Comparison of ENCODE assay signal across 26 cellular contexts in genomic region chr21:15654171-15654570, GRCh38.
DNase-seq lines count a peak whose midpoint lies in the region; ATAC-seq and TF ChIP-seq lines count a peak whose summit lies in the region.
"Had no signal": no experiment of that assay in that cellular context is flagged by ENCODE, and none has a peak within 500 bp of the region (broad histone marks: within the 10 kb centered on the region; RNA-seq: fewer than 3 reads in every experiment).

No MANE protein-coding gene starts in this region.

- H3K23me2 ChIP-seq in H9 (ENCODE audit: insufficient read length, low read depth, low read length, poor library complexity, severe bottlenecking): no peaks in the 10 kb centered on the region

- H3K79me2 ChIP-seq in SK-N-SH (ENCODE audit: insufficient read depth): no peaks in the 10 kb centered on the region
- H3K79me2 ChIP-seq in H9 (ENCODE audit: insufficient read depth, low read length): no peaks in the 10 kb centered on the region
- no peaks in the 10 kb centered on the region for H3K79me2 ChIP-seq in mesendoderm (ENCODE audit: control insufficient read depth, insufficient read depth, low read length)

- H4K8ac ChIP-seq in H9 (replicated peaks; ENCODE audit: insufficient read length, low read depth, low read length) (peak overlapping the region; percentile 60), mesendoderm (ENCODE audit: low read depth, low read length) (no peak overlapping the region)

- H3K4me1 Mint-ChIP-seq in H9: no peaks in the 10 kb centered on the region
- H3K4me1 Mint-ChIP-seq: B cell; CD14-positive monocyte; CD4-positive, alpha-beta memory T cell; CD4-positive, CD25-positive, alpha-beta regulatory T cell; CD8-positive, alpha-beta memory T cell had no signal

- no peak overlapping the region for H3K4me2 ChIP-seq in SK-N-SH
- H3K4me2 ChIP-seq in H9 (ENCODE audit: insufficient read depth, insufficient read length, low read length): no peak overlapping the region
- H3K4me2 ChIP-seq in mesendoderm (ENCODE audit: low read length): no peak overlapping the region
- H3K4me2 ChIP-seq: A549, BLaER1 had no signal

- H3K4ac ChIP-seq in H9 (ENCODE audit: low read depth, low read length) (no peak overlapping the region), mesendoderm (ENCODE audit: low read depth, low read length) (no peak overlapping the region)

- H3K9me3 ChIP-seq in SK-N-SH (no peaks in the 10 kb centered on the region), H9 (ENCODE audit: control insufficient read depth, low read depth, low read length) (no peaks in the 10 kb centered on the region), left lung (no peaks in the 10 kb centered on the region)
- H3K9me3 ChIP-seq: A549, BLaER1 had no signal

- no peak overlapping the region for H2BK12ac ChIP-seq in H9 (ENCODE audit: insufficient read length, low read depth, low read length)

- POLR2A ChIA-PET in SK-N-SH (lab: Yijun Ruan, JAX): no interaction called here

- H3K23ac ChIP-seq in H9 (ENCODE audit: insufficient read length, low read depth, low read length): no peak overlapping the region
- H3K23ac ChIP-seq in mesendoderm (ENCODE audit: low read length): peak overlapping the region; percentile 37

- H3K14ac ChIP-seq in H9 (ENCODE audit: insufficient read depth, low read length): no peak overlapping the region

- no peak overlapping the region for H3K4me3 Mint-ChIP-seq in H9
- H3K4me3 Mint-ChIP-seq: B cell; CD14-positive monocyte; CD4-positive, alpha-beta memory T cell; CD4-positive, CD25-positive, alpha-beta regulatory T cell; CD8-positive, alpha-beta memory T cell had no signal

- H3K4me1 ChIP-seq in SK-N-SH (ENCODE audit: control insufficient read depth in 1 of 2, insufficient read depth in 2 of 2, low read depth in 1 of 2, low read length in 1 of 2) (peaks cover 0 to 10% of the 10 kb centered on the region in 2 experiments; a peak in 2 of 4 replicates), H9 (ENCODE audit: insufficient read depth, low read length) (no peaks in the 10 kb centered on the region), mesendoderm (ENCODE audit: control insufficient read depth, low read depth, low read length) (no peaks in the 10 kb centered on the region), left lung (no peaks in the 10 kb centered on the region)
- H3K4me1 ChIP-seq: BLaER1 had no signal

- WGBS in SK-N-SH (ENCODE audit: low lambda C conversion rate): 20% methylated on average over 6 of the region's 6 CpGs
- no CpG with 5 or more reads among the region's 6 CpGs for WGBS in H9 (ENCODE audit: extremely low coverage, insufficient read length, low lambda C conversion rate)
- WGBS in mesendoderm (ENCODE audit: extremely low coverage, insufficient coverage, low lambda C conversion rate): no CpG with 5 or more reads among the region's 6 CpGs

- H3K36me3 ChIP-seq in SK-N-SH (replicated peaks in 1 of 2; ENCODE audit: control insufficient read depth in 1 of 2, insufficient read depth in 2 of 2, low read length in 1 of 2) (no peaks in the 10 kb centered on the region), mesendoderm (ENCODE audit: control insufficient read depth, insufficient read depth, low read length) (no peaks in the 10 kb centered on the region), left lung (no peaks in the 10 kb centered on the region)
- H3K36me3 ChIP-seq: BLaER1 had no signal

- ATAC-seq in SK-N-SH treated with all-trans-retinoic acid at 6 μM for 48 hours: no peak; the same call in 2 of the 3 replicates
- no peak for ATAC-seq in left lung
- ATAC-seq in GM19023 (IDR thresholded peaks at IDR 0.05; ENCODE audit: unreplicated experiment): no peak
- ATAC-seq in GM21526 (IDR thresholded peaks at IDR 0.05; ENCODE audit: low FRiP score, unreplicated experiment): no peak
- ATAC-seq: A549, GM12878 had no signal

- no peak overlapping the region for H4K5ac ChIP-seq in H9 (ENCODE audit: insufficient read length, low read depth, low read length)
- no peak overlapping the region for H4K5ac ChIP-seq in mesendoderm (ENCODE audit: low read length)

- no peak overlapping the region for H2AFZ ChIP-seq in SK-N-SH (ENCODE audit: low read depth)
- H2AFZ ChIP-seq in H9 (ENCODE audit: low read length): no peak overlapping the region

- no peak overlapping the region for H2BK120ac ChIP-seq in H9 (ENCODE audit: low read depth, low read length, poor library complexity, severe bottlenecking)
- H2BK120ac ChIP-seq in mesendoderm (ENCODE audit: low read depth, low read length): no peak overlapping the region

- no peak for TF ChIP-seq RAD21 in SK-N-SH (IDR thresholded peaks at IDR 0.05; ENCODE audit: low read length)

- H3K4me3 ChIP-seq in SK-N-SH (ENCODE audit: low read depth in 2 of 2, low read length in 1 of 2): no peak overlapping the region
- H3K4me3 ChIP-seq in mesendoderm (ENCODE audit: low read length): no peak overlapping the region
- no peak overlapping the region for H3K4me3 ChIP-seq in left lung
- H3K4me3 ChIP-seq: A549, BLaER1, GM12878 had no signal

- H3K27ac ChIP-seq in SK-N-SH (ENCODE audit: low read depth in 2 of 2, low read length in 1 of 2): peak overlapping the region in 1 of 2 experiments; percentile 62; a peak in 2 of 4 replicates
- no peak overlapping the region for H3K27ac ChIP-seq in H9 (ENCODE audit: insufficient read length, low read depth, low read length)
- H3K27ac ChIP-seq in mesendoderm (ENCODE audit: low read depth, low read length): no peak overlapping the region
- H3K27ac ChIP-seq in left lung: no peak overlapping the region
- H3K27ac ChIP-seq: 22Rv1, A549, BLaER1 had no signal

- no peak overlapping the region for H2BK20ac ChIP-seq in H9 (ENCODE audit: low read depth, low read length, poor library complexity, severe bottlenecking)

- H2BK15ac ChIP-seq in H9 (ENCODE audit: low read depth, low read length) (no peak overlapping the region), mesendoderm (replicated peaks; ENCODE audit: low read depth) (no peak overlapping the region)

- H2BK5ac ChIP-seq in H9 (ENCODE audit: insufficient read length, low read length) (no peak overlapping the region), mesendoderm (ENCODE audit: low read length) (no peak overlapping the region)

- CTCF ChIA-PET in SK-N-SH (lab: Yijun Ruan, JAX): no interaction called here

- peaks cover 0 to 2% of the 10 kb centered on the region in 2 experiments; a peak in 1 of 5 replicates for H3K9me3 Mint-ChIP-seq in H9
- H3K9me3 Mint-ChIP-seq: CD4-positive, alpha-beta memory T cell; CD8-positive, alpha-beta memory T cell had no signal

- no peak overlapping the region for H3T11ph ChIP-seq in H9 (ENCODE audit: low read length)

- H3K79me1 ChIP-seq in H9 (ENCODE audit: insufficient read depth, low read depth, low read length, poor library complexity, severe bottlenecking): no peaks in the 10 kb centered on the region
- no peaks in the 10 kb centered on the region for H3K79me1 ChIP-seq in mesendoderm (ENCODE audit: low read length)

- no peak for TF ChIP-seq CTCF in SK-N-SH (IDR thresholded peaks at IDR 0.05)
- TF ChIP-seq CTCF in H9 (conservative IDR thresholded peaks at IDR 0.05): no peak
- no peak for TF ChIP-seq CTCF in left lung (IDR thresholded peaks at IDR 0.05)

- H3K36me3 Mint-ChIP-seq in H9 (ENCODE audit: insufficient read depth in 1 of 3, low read depth in 3 of 3): peaks cover 0 to 2% (median 0%) of the 10 kb centered on the region in 3 experiments; a peak in 1 of 7 replicates
- H3K36me3 Mint-ChIP-seq: CD14-positive monocyte; CD4-positive, alpha-beta memory T cell; CD4-positive, CD25-positive, alpha-beta regulatory T cell had no signal

- TF ChIP-seq EP300 in SK-N-SH (IDR thresholded peaks at IDR 0.05; ENCODE audit: borderline replicate concordance in 1 of 2, low read depth in 1 of 2, low read length in 1 of 2): no peak; a peak in 1 of 4 replicates

- H4K91ac ChIP-seq in H9 (ENCODE audit: insufficient read length, low read depth, low read length): no peak overlapping the region

- H3K56ac ChIP-seq in H9 (ENCODE audit: insufficient read length, low read depth, low read length) (no peak overlapping the region), mesendoderm (ENCODE audit: low read length) (no peak overlapping the region)

- H2AK5ac ChIP-seq in H9 (ENCODE audit: insufficient read length, low read length) (no peak overlapping the region), mesendoderm (ENCODE audit: low read length) (no peak overlapping the region)

- H3K18ac ChIP-seq in H9 (ENCODE audit: insufficient read length, low read depth, low read length): no peak overlapping the region
- H3K18ac ChIP-seq in mesendoderm (ENCODE audit: low read length): no peak overlapping the region

- H3K27me3 ChIP-seq in SK-N-SH (ENCODE audit: insufficient read depth): no peaks in the 10 kb centered on the region
- H3K27me3 ChIP-seq in H9 (ENCODE audit: insufficient read depth, low read length): no peaks in the 10 kb centered on the region
- no peaks in the 10 kb centered on the region for H3K27me3 ChIP-seq in mesendoderm (ENCODE audit: insufficient read depth, low read length, poor library complexity)
- no peaks in the 10 kb centered on the region for H3K27me3 ChIP-seq in left lung
- H3K27me3 ChIP-seq: BLaER1 had no signal

- no peaks in the 10 kb centered on the region for H3F3A ChIP-seq in SK-N-SH (replicated peaks; ENCODE audit: insufficient read depth)

- DNase-seq in SK-N-SH (peak; percentile 57), H9 (no peak), SK-N-DZ (ENCODE audit: low spot score) (peak; percentile 46), mesendoderm (no peak), left lung (no peak)
- DNase-seq: AML-193; C1 segment of cervical spinal cord; CD4-positive, alpha-beta memory T cell; CD4-positive, CD25-positive, alpha-beta regulatory T cell; CD8-positive, alpha-beta memory T cell; COR-L47; DMS153; DMS53; DMS79; DND-41; EL; GDM1 had no signal

- intact Hi-C loops in left lung (cut with DNase I): no loop called here

- H3K27ac Mint-ChIP-seq in H9: no peak overlapping the region
- H3K27ac Mint-ChIP-seq: B cell; CD14-positive monocyte; CD4-positive, alpha-beta memory T cell; CD4-positive, CD25-positive, alpha-beta regulatory T cell; CD8-positive, alpha-beta memory T cell had no signal

- H3K9me2 ChIP-seq in SK-N-SH: no peaks in the 10 kb centered on the region

- H3K9ac ChIP-seq in SK-N-SH: no peak overlapping the region
- no peak overlapping the region for H3K9ac ChIP-seq in H9 (ENCODE audit: extremely low read depth, insufficient read length, low read length)
- H3K9ac ChIP-seq in mesendoderm (ENCODE audit: low read length): no peak overlapping the region
- H3K9ac ChIP-seq: BLaER1 had no signal

- no peaks in the 10 kb centered on the region for H3K27me3 Mint-ChIP-seq in H9 (ENCODE audit: low read depth)

- H4K20me1 ChIP-seq in SK-N-SH (ENCODE audit: insufficient read depth) (no peaks in the 10 kb centered on the region), H9 (ENCODE audit: control insufficient read depth, insufficient read depth, insufficient read length) (no peaks in the 10 kb centered on the region)
- H4K20me1 ChIP-seq: BLaER1 had no signal

TF ChIP-seq in SK-N-SH, 30 proteins besides CTCF, POLR2A, EP300 and RAD21 (continues in another document):
- TF ChIP-seq FOXM1 (IDR thresholded peaks at IDR 0.05; ENCODE audit: low read depth) (no peak), GATA2 (CRISPR knock-in tag; IDR thresholded peaks at IDR 0.05) (peak; percentile 67; the same call in 1 of the 2 replicates)

TF ChIP-seq in SK-N-SH treated with all-trans-retinoic acid at 6 μM for 48 hours, 23 proteins besides CTCF, POLR2A, EP300 and RAD21:
- TF ChIP-seq ZFP30 (CRISPR knock-in tag; IDR thresholded peaks at IDR 0.05): no peak
TF ChIP-seq in SK-N-SH treated with all-trans-retinoic acid at 6 μM for 48 hours: peak in this region for 0.

Comparison
In these comparisons a context has a peak if more than half of its experiments do, and no peak if none do; other contexts are left out.
1. DNase-seq: peak in SK-N-SH (single experiment) and SK-N-DZ (single experiment); none in H9 (single experiment), mesendoderm (single experiment) and left lung (0 of 2).